In genomic region chr10:121667948-121668335, GRCh38 we compare ENCODE assay signal across 16 cellular contexts.
DNase-seq lines count a peak whose midpoint lies in the region; ATAC-seq and TF ChIP-seq lines count a peak whose summit lies in the region.
"Had no signal": no experiment of that assay in that cellular context is flagged by ENCODE, and none has a peak within 500 bp of the region (broad histone marks: within the 10 kb centered on the region; RNA-seq: fewer than 3 reads in every experiment).

No MANE protein-coding gene starts in this region.

- no TSS peak for BruUV-seq in MCF 10A (replicated peaks; lab: Mats Ljungman, UMichigan)

- H3K36me3 Mint-ChIP-seq in MCF 10A (ENCODE audit: insufficient read depth, unreplicated experiment) (no peaks in the 10 kb centered on the region), endodermal cell (ENCODE audit: low read depth) (no peaks in the 10 kb centered on the region), neural progenitor cell (peaks cover 4% of the 10 kb centered on the region), type B pancreatic cell (peaks cover 7% of the 10 kb centered on the region)
- H3K36me3 Mint-ChIP-seq in activated CD4-positive, alpha-beta memory T cell treated with anti-CD3 and anti-CD28 coated beads, Interleukin-2, amount 10 ng/mL, durations not matched to agents 7 days and 5 days (ENCODE audit: low read depth), result no peaks in the 10 kb centered on the region
- no peaks in the 10 kb centered on the region for H3K36me3 Mint-ChIP-seq in effector memory CD8-positive, alpha-beta T cell (ENCODE audit: insufficient read depth)
- H3K36me3 Mint-ChIP-seq: activated naive CD4-positive, alpha-beta T cell treated with anti-CD3 and anti-CD28 coated beads, Interleukin-2, amount 50 U/mL, for 24 hours had no signal

- H3K27me3 Mint-ChIP-seq in MCF 10A (ENCODE audit: insufficient read depth, unreplicated experiment) (no peaks in the 10 kb centered on the region), endodermal cell (ENCODE audit: insufficient read depth) (peaks cover 1% of the 10 kb centered on the region), neural progenitor cell (ENCODE audit: insufficient read depth, low read depth) (peaks cover 16% of the 10 kb centered on the region), type B pancreatic cell (no peaks in the 10 kb centered on the region)
- H3K27me3 Mint-ChIP-seq in activated CD4-positive, alpha-beta memory T cell treated with anti-CD3 and anti-CD28 coated beads, Interleukin-2, amount 10 ng/mL, durations not matched to agents 7 days and 5 days, result no peaks in the 10 kb centered on the region
- peaks cover 29 to 56% of the 10 kb centered on the region in 2 donors for H3K27me3 Mint-ChIP-seq in effector memory CD8-positive, alpha-beta T cell

- DNase-seq in MCF 10A (ENCODE audit: unreplicated experiment), result peak; percentile 53
- no peak for DNase-seq in breast epithelium (ENCODE audit: low spot score in 2 of 2)
- DNase-seq in endodermal cell, result no peak
- DNase-seq in neural progenitor cell (ENCODE audit: low spot score), result no peak
- DNase-seq in type B pancreatic cell (ENCODE audit: extremely low spot score, unreplicated experiment), result no peak
- DNase-seq in activated CD4-positive, alpha-beta memory T cell treated with anti-CD3 and anti-CD28 coated beads, Interleukin-2, amount 10 ng/mL, durations not matched to agents 7 days and 5 days, result no peak
- DNase-seq in effector memory CD8-positive, alpha-beta T cell, result no peak
- DNase-seq in SKM-1 treated with dmso at 0.1 percent for 144 hours (lab: John Stamatoyannopoulos, UW; ENCODE audit: unreplicated experiment), result no peak
- DNase-seq: activated CD4-positive, CD25-positive, alpha-beta regulatory T cell treated with anti-CD3 and anti-CD28 coated beads, Interleukin-2, amount 50 U/mL, for 72 hours; EL; NCI-H2081; Peyer's patch; T-helper 17 cell had no signal

- WGBS in endodermal cell (ENCODE audit: insufficient coverage in 1 of 2, insufficient read length in 1 of 2), 2 experiments, result 86 to 97% methylated on average over 2 to 3 of the region's 3 CpGs

- H3K4me1 ChIP-seq in breast epithelium (no peaks in the 10 kb centered on the region), endodermal cell (ENCODE audit: control insufficient read depth, insufficient read depth, low read length) (peaks cover 8% of the 10 kb centered on the region), neural progenitor cell (peaks cover 32% of the 10 kb centered on the region)
- H3K4me1 ChIP-seq: upper lobe of right lung had no signal

- POLR2A ChIA-PET in MCF 10A (lab: Yijun Ruan, JAX), result interaction anchor here (1.0 to 1.3 kb wide), 2 partner anchors 10 to 43 kb away, joined by 4 to 5 read pairs; no protein-coding TSS in a partner anchor
- POLR2A ChIA-PET in activated CD4-positive, alpha-beta memory T cell treated with anti-CD3 and anti-CD28 coated beads, Interleukin-2, amount 10 ng/mL, durations not matched to agents 7 days and 5 days (lab: Charles Lee), result no interaction called here

- TF ChIP-seq CTCF in MCF 10A (IDR thresholded peaks at IDR 0.05; ENCODE audit: unreplicated experiment) (no peak), breast epithelium (IDR thresholded peaks at IDR 0.05) (no peak), endodermal cell (conservative IDR thresholded peaks at IDR 0.05) (no peak), neural progenitor cell (IDR thresholded peaks at IDR 0.05) (no peak), type B pancreatic cell (conservative IDR thresholded peaks at IDR 0.05) (no peak)

- ATAC-seq in effector memory CD8-positive, alpha-beta T cell (replicated peaks), result no peak
- ATAC-seq: T-helper 17 cell had no signal

- no peaks in the 10 kb centered on the region for H4K20me1 ChIP-seq in neural progenitor cell (ENCODE audit: low read depth)

- H3K27ac Mint-ChIP-seq in MCF 10A (ENCODE audit: low read depth, unreplicated experiment) (no peak overlapping the region), endodermal cell (no peak overlapping the region), neural progenitor cell (peak overlapping the region; percentile 9), type B pancreatic cell (peak overlapping the region; percentile 89)
- H3K27ac Mint-ChIP-seq in activated CD4-positive, alpha-beta memory T cell treated with anti-CD3 and anti-CD28 coated beads, Interleukin-2, amount 10 ng/mL, durations not matched to agents 7 days and 5 days, result no peak overlapping the region
- no peak overlapping the region for H3K27ac Mint-ChIP-seq in effector memory CD8-positive, alpha-beta T cell
- H3K27ac Mint-ChIP-seq: activated naive CD4-positive, alpha-beta T cell treated with anti-CD3 and anti-CD28 coated beads, Interleukin-2, amount 50 U/mL, for 24 hours; T-helper 17 cell had no signal

- no peak for TF ChIP-seq POLR2A in breast epithelium (IDR thresholded peaks at IDR 0.05)

- H3K4me1 Mint-ChIP-seq in MCF 10A (ENCODE audit: insufficient read depth, unreplicated experiment), result peaks cover 13% of the 10 kb centered on the region
- H3K4me1 Mint-ChIP-seq in endodermal cell, result peaks cover 22% of the 10 kb centered on the region
- H3K4me1 Mint-ChIP-seq in neural progenitor cell, result peaks cover 47% of the 10 kb centered on the region
- H3K4me1 Mint-ChIP-seq in type B pancreatic cell (ENCODE audit: unreplicated experiment), result peaks cover 34% of the 10 kb centered on the region
- no peaks in the 10 kb centered on the region for H3K4me1 Mint-ChIP-seq in activated CD4-positive, alpha-beta memory T cell treated with anti-CD3 and anti-CD28 coated beads, Interleukin-2, amount 10 ng/mL, durations not matched to agents 7 days and 5 days
- H3K4me1 Mint-ChIP-seq in effector memory CD8-positive, alpha-beta T cell (ENCODE audit: low read depth in 2 of 2), result no peaks in the 10 kb centered on the region
- H3K4me1 Mint-ChIP-seq: activated naive CD4-positive, alpha-beta T cell treated with anti-CD3 and anti-CD28 coated beads, Interleukin-2, amount 50 U/mL, for 24 hours; T-helper 17 cell had no signal

- H3F3A ChIP-seq in neural progenitor cell (ENCODE audit: low read depth), result peaks cover 20% of the 10 kb centered on the region

- CTCF ChIA-PET in MCF 10A (lab: Yijun Ruan, JAX), result interaction anchor here (1.0 kb wide), 1 partner anchor 11 kb away, joined by 7 read pairs; no protein-coding TSS in a partner anchor
- CTCF ChIA-PET in activated CD4-positive, alpha-beta memory T cell treated with anti-CD3 and anti-CD28 coated beads, Interleukin-2, amount 10 ng/mL, durations not matched to agents 7 days and 5 days (lab: Charles Lee), result no interaction called here

- H3K4me2 ChIP-seq in neural progenitor cell, result no peak overlapping the region

- no peaks in the 10 kb centered on the region for H3K9me3 Mint-ChIP-seq in MCF 10A (ENCODE audit: unreplicated experiment)
- H3K9me3 Mint-ChIP-seq in endodermal cell, result peaks cover 8% of the 10 kb centered on the region
- peaks cover 10% of the 10 kb centered on the region for H3K9me3 Mint-ChIP-seq in neural progenitor cell
- peaks cover 15% of the 10 kb centered on the region for H3K9me3 Mint-ChIP-seq in type B pancreatic cell
- no peaks in the 10 kb centered on the region for H3K9me3 Mint-ChIP-seq in activated CD4-positive, alpha-beta memory T cell treated with anti-CD3 and anti-CD28 coated beads, Interleukin-2, amount 10 ng/mL, durations not matched to agents 7 days and 5 days
- H3K9me3 Mint-ChIP-seq in effector memory CD8-positive, alpha-beta T cell, result peaks cover 1 to 5% of the 10 kb centered on the region in 2 donors
- H3K9me3 Mint-ChIP-seq: activated naive CD4-positive, alpha-beta T cell treated with anti-CD3 and anti-CD28 coated beads, Interleukin-2, amount 50 U/mL, for 24 hours had no signal

- H3K36me3 ChIP-seq in breast epithelium (no peaks in the 10 kb centered on the region), endodermal cell (ENCODE audit: control insufficient read depth, insufficient read depth, low read length) (no peaks in the 10 kb centered on the region), neural progenitor cell (no peaks in the 10 kb centered on the region)
- H3K36me3 ChIP-seq: Peyer's patch, upper lobe of right lung had no signal

- no peaks in the 10 kb centered on the region for H3K79me2 ChIP-seq in neural progenitor cell (ENCODE audit: low read depth)

- H3K4me3 ChIP-seq in breast epithelium, result no peak overlapping the region
- H3K4me3 ChIP-seq in endodermal cell (ENCODE audit: low read length), result no peak overlapping the region
- no peak overlapping the region for H3K4me3 ChIP-seq in neural progenitor cell
- H3K4me3 ChIP-seq: lung, Peyer's patch, upper lobe of right lung had no signal

- H3K4me3 Mint-ChIP-seq in MCF 10A (ENCODE audit: unreplicated experiment), result no peak overlapping the region
- H3K4me3 Mint-ChIP-seq in endodermal cell, result no peak overlapping the region
- no peak overlapping the region for H3K4me3 Mint-ChIP-seq in neural progenitor cell
- H3K4me3 Mint-ChIP-seq in type B pancreatic cell, result peak overlapping the region; percentile 64
- H3K4me3 Mint-ChIP-seq in activated CD4-positive, alpha-beta memory T cell treated with anti-CD3 and anti-CD28 coated beads, Interleukin-2, amount 10 ng/mL, durations not matched to agents 7 days and 5 days, result no peak overlapping the region
- no peak overlapping the region for H3K4me3 Mint-ChIP-seq in effector memory CD8-positive, alpha-beta T cell
- H3K4me3 Mint-ChIP-seq: activated naive CD4-positive, alpha-beta T cell treated with anti-CD3 and anti-CD28 coated beads, Interleukin-2, amount 50 U/mL, for 24 hours; T-helper 17 cell had no signal

- H3K27ac ChIP-seq in breast epithelium (peak overlapping the region in 1 of 2 donors; percentile 12), endodermal cell (ENCODE audit: low read depth, low read length) (peak overlapping the region; percentile 16), neural progenitor cell (no peak overlapping the region)
- H3K27ac ChIP-seq: upper lobe of right lung had no signal

- intact Hi-C loops in MCF 10A (cut with micrococcal nuclease) (no loop called here), breast epithelium (cut with DNase I; ENCODE audit: low total_unique reads) (no loop called here)

- H3K9ac ChIP-seq in endodermal cell (ENCODE audit: extremely low read depth, low read length, poor library complexity, severe bottlenecking) (no peak overlapping the region), neural progenitor cell (no peak overlapping the region)

- H3K9me3 ChIP-seq in breast epithelium (no peaks in the 10 kb centered on the region), endodermal cell (ENCODE audit: control insufficient read depth, low read length) (peaks cover 15% of the 10 kb centered on the region), neural progenitor cell (ENCODE audit: low read depth) (no peaks in the 10 kb centered on the region)
- H3K9me3 ChIP-seq: Peyer's patch, upper lobe of right lung had no signal

- H3K27me3 ChIP-seq in breast epithelium, result no peaks in the 10 kb centered on the region
- H3K27me3 ChIP-seq in endodermal cell (ENCODE audit: control insufficient read depth, insufficient read depth, low read length, poor library complexity, severe bottlenecking), result no peaks in the 10 kb centered on the region
- H3K27me3 ChIP-seq in neural progenitor cell, result no peaks in the 10 kb centered on the region
- H3K27me3 ChIP-seq: Peyer's patch, upper lobe of right lung had no signal

- peak overlapping the region; percentile 73 for H2AFZ ChIP-seq in neural progenitor cell (replicated peaks)

Comparison
In these comparisons a context has a peak if more than half of its experiments do, and no peak if none do; other contexts are left out.
1. H3K27ac Mint-ChIP-seq: peak in neural progenitor cell (single experiment) and type B pancreatic cell (single experiment); none in MCF 10A (single experiment), endodermal cell (single experiment), activated CD4-positive, alpha-beta memory T cell treated with anti-CD3 and anti-CD28 coated beads, Interleukin-2, amount 10 ng/mL, durations not matched to agents 7 days and 5 days (single experiment) and effector memory CD8-positive, alpha-beta T cell (0 of 2).